In genomic region chr14:35879654-35880249, GRCh38 we compare ENCODE assay signal across 8 cellular contexts.
DNase-seq lines count a peak whose midpoint lies in the region; ATAC-seq lines count a peak whose summit lies in the region.

No MANE protein-coding gene starts in this region.

- ATAC-seq in HG02678 (IDR thresholded peaks at IDR 0.05; ENCODE audit: unreplicated experiment), result peak; percentile 50
- ATAC-seq in GM19397 (IDR thresholded peaks at IDR 0.05; ENCODE audit: unreplicated experiment), result no peak
- ATAC-seq in stimulated activated memory B cell treated with anti-CD40 and anti-IgM and Interleukin-4, amounts not matched to agents 10 μg/mL and 1 μg/mL and 100 μg/mL, for 72 hours, result no peak

- no peak overlapping the region for H3K27ac Mint-ChIP-seq in stimulated activated memory B cell treated with anti-CD40 and anti-IgM and Interleukin-4, amounts not matched to agents 10 μg/mL and 1 μg/mL and 100 μg/mL, for 72 hours

- H3K27me3 Mint-ChIP-seq in stimulated activated memory B cell treated with anti-CD40 and anti-IgM and Interleukin-4, amounts not matched to agents 10 μg/mL and 1 μg/mL and 100 μg/mL, for 72 hours, result no peaks in the 10 kb centered on the region

- no peaks in the 10 kb centered on the region for H3K9me3 Mint-ChIP-seq in stimulated activated memory B cell treated with anti-CD40 and anti-IgM and Interleukin-4, amounts not matched to agents 10 μg/mL and 1 μg/mL and 100 μg/mL, for 72 hours

- no peak overlapping the region for H3K4me3 Mint-ChIP-seq in stimulated activated memory B cell treated with anti-CD40 and anti-IgM and Interleukin-4, amounts not matched to agents 10 μg/mL and 1 μg/mL and 100 μg/mL, for 72 hours

- DNase-seq in DMS79 treated with DMSO at 0.1 percent for 48 hours (lab: John Stamatoyannopoulos, UW), result peak; percentile 84
- DNase-seq in SHP77 (lab: John Stamatoyannopoulos, UW), result peak; percentile 7 to 36
- DNase-seq in kidney glomerular epithelial cell (lab: John Stamatoyannopoulos, UW), result peak; percentile 1
- DNase-seq in glomerular visceral epithelial cell (ENCODE audit: extremely low spot score), result no peak
- DNase-seq in putamen (ENCODE audit: low spot score), result no peak

- no peaks in the 10 kb centered on the region for H3K36me3 Mint-ChIP-seq in stimulated activated memory B cell treated with anti-CD40 and anti-IgM and Interleukin-4, amounts not matched to agents 10 μg/mL and 1 μg/mL and 100 μg/mL, for 72 hours

- peaks cover 10% of the 10 kb centered on the region for H3K4me1 Mint-ChIP-seq in stimulated activated memory B cell treated with anti-CD40 and anti-IgM and Interleukin-4, amounts not matched to agents 10 μg/mL and 1 μg/mL and 100 μg/mL, for 72 hours

Comparison
In these comparisons a context has a peak if more than half of its experiments do, and no peak if none do; other contexts are left out.
1. DNase-seq: peak in DMS79 treated with DMSO at 0.1 percent for 48 hours (single experiment), SHP77 (2 of 2) and kidney glomerular epithelial cell (single experiment); none in glomerular visceral epithelial cell (single experiment) and putamen (single experiment).